ENCODE assay signal across 8 cellular contexts in the genomic region with DNA sequence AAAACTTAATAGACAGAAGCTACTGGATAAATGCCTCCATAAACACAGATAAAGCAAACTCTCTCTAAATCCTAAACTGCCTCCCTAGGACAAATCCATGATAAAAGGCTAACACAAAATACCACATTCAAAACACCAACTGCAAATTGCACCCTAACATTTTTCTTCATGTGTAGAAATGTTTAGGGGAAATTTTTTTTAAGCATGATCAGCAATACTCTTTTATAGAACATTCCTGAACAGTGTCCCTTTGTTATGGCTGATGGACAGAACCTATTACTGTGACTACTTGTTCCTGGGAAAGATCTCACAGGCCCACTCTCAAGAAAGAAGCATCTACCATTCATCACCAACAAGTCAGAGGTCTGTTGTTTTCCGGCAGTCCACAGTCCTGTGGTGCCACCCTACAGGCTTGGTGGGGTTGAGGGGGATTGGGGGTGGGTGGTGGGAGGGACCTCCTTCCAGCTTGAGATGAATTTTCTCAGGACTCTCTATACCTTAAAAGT.
"Had no signal": no experiment of that assay in that cellular context is flagged by ENCODE, and none has a peak within 500 bp of the region (broad histone marks: within the 10 kb centered on the region; RNA-seq: fewer than 3 reads in every experiment).

No MANE protein-coding gene starts in this region.

- DNase-seq: H9, HCEC 1CT, KG1 had no signal

- H3K4me3 Mint-ChIP-seq: GM23338, H9, IgD-negative memory B cell had no signal

- ATAC-seq: GM23338 had no signal

- H3K27me3 Mint-ChIP-seq: IgD-negative memory B cell had no signal

- H3K27ac Mint-ChIP-seq: GM23338, H9 had no signal

- H3K4me3 ChIP-seq: GM23338 had no signal

- H3K9me3 Mint-ChIP-seq: GM23338, H9, IgD-negative memory B cell had no signal

- H2AFZ ChIP-seq: GM23338 had no signal

- H3K4me2 ChIP-seq: GM23338 had no signal

- FAIRE-seq: H1, H54, HTR-8/SVneo had no signal
